Comparison of ENCODE assay signal across 10 cellular contexts in the genomic region with DNA sequence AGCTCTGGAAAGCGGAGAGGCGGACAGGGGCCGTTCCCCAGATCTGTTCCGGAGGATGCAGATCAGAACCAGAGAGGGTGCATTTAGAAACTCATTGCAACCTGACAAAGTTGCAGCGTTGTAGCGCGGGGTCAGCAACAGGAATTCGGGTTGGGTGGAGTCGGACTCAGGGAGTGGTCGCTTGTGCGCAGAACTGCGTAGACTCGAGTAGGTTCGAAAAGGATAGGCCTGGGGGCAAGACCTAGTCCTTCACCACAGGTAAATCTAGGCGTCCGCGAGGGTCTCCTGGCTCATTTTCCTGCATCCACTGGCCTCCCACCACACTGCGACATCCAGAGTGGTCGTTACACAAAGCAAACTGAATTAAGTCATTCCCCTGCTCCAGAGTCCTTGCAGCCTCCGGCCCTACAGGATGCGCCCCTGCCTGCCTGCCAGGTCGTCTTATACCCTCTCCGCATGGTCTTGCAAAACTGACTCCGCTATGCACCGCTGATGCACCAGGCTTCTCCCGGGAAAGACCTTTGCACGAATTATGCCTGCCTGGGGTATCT. TPM values are rescaled to one million over a fixed set of nuclear protein-coding genes. Genes with fewer than 3 reads are reported as not detected.
DNase-seq lines count a peak whose midpoint lies in the region; ATAC-seq and TF ChIP-seq lines count a peak whose summit lies in the region.
"Had no signal": no experiment of that assay in that cellular context is flagged by ENCODE, and none has a peak within 500 bp of the region (broad histone marks: within the 10 kb centered on the region; RNA-seq: fewer than 3 reads in every experiment).

No MANE protein-coding gene starts in this region.

- DNase-seq in activated B cell treated with CpG ODN at 0.5 μM for 24 hours, result no peak
- DNase-seq in fibroblast of pulmonary artery (ENCODE audit: low read depth), result no peak
- DNase-seq in osteocyte (ENCODE audit: extremely low spot score, unreplicated experiment), result no peak
- DNase-seq in SW480 (ENCODE audit: low spot score), result no peak
- DNase-seq in NCI-H1092 treated with DMSO at 0.1 percent for 48 hours (lab: John Stamatoyannopoulos, UW), result no peak
- DNase-seq: NCI-H1048 had no signal

- H3K36me3 ChIP-seq in ES-I3 (ENCODE audit: insufficient read depth, low read length), result no peaks in the 10 kb centered on the region

- H3K9me3 Mint-ChIP-seq in activated B cell treated with CpG ODN at 0.5 μM for 24 hours, result peaks cover 4% of the 10 kb centered on the region
- peaks cover 14% of the 10 kb centered on the region for H3K9me3 Mint-ChIP-seq in osteocyte (ENCODE audit: unreplicated experiment)

- peak overlapping the region; percentile 77 for H3K9ac ChIP-seq in ES-I3 (ENCODE audit: low read depth, low read length)

- H3K9me3 ChIP-seq in ES-I3 (ENCODE audit: control insufficient read depth, insufficient read depth, low read length), result no peaks in the 10 kb centered on the region

- no peaks in the 10 kb centered on the region for H3K36me3 Mint-ChIP-seq in activated B cell treated with CpG ODN at 0.5 μM for 24 hours (ENCODE audit: low read depth)
- peaks cover 2% of the 10 kb centered on the region for H3K36me3 Mint-ChIP-seq in osteocyte (ENCODE audit: unreplicated experiment)

- peaks cover 18% of the 10 kb centered on the region for H3K4me1 Mint-ChIP-seq in activated B cell treated with CpG ODN at 0.5 μM for 24 hours
- peaks cover 40% of the 10 kb centered on the region for H3K4me1 Mint-ChIP-seq in osteocyte (ENCODE audit: unreplicated experiment)

- intact Hi-C loops in activated B cell treated with CpG ODN at 0.5 μM for 24 hours (cut with micrococcal nuclease), result loop anchor here (1.0 to 5.0 kb wide), 5 partner anchors 49 to 965 kb away; a partner anchor contains a TSS

- H3K27me3 Mint-ChIP-seq in activated B cell treated with CpG ODN at 0.5 μM for 24 hours (peaks cover 55% of the 10 kb centered on the region), osteocyte (ENCODE audit: unreplicated experiment) (no peaks in the 10 kb centered on the region)

- TF ChIP-seq CTCF in activated B cell treated with CpG ODN at 0.5 μM for 24 hours (IDR thresholded peaks at IDR 0.05) (no peak), fibroblast of pulmonary artery (IDR thresholded peaks at IDR 0.05; ENCODE audit: low read length, missing control alignments) (no peak), osteocyte (IDR thresholded peaks at IDR 0.05) (no peak)

- no peaks in the 10 kb centered on the region for H3K4me1 ChIP-seq in ES-I3 (ENCODE audit: insufficient read depth, low read length)

- ATAC-seq in activated B cell treated with CpG ODN at 0.5 μM for 24 hours (ENCODE audit: low read depth), result no peak
- ATAC-seq in GM21717 (IDR thresholded peaks at IDR 0.05; ENCODE audit: unreplicated experiment), result no peak
- ATAC-seq in GM21390 (IDR thresholded peaks at IDR 0.05; ENCODE audit: unreplicated experiment), result no peak
- ATAC-seq: Panc1 had no signal

- H3K27ac Mint-ChIP-seq in activated B cell treated with CpG ODN at 0.5 μM for 24 hours (no peak overlapping the region), osteocyte (ENCODE audit: unreplicated experiment) (no peak overlapping the region)

- peak overlapping the region; percentile 53 for H3K4me3 ChIP-seq in fibroblast of pulmonary artery (replicated peaks; ENCODE audit: low read depth, low read length)

- H3K4me3 Mint-ChIP-seq in activated B cell treated with CpG ODN at 0.5 μM for 24 hours (peak overlapping the region; percentile 78), osteocyte (ENCODE audit: unreplicated experiment) (peak overlapping the region; percentile 70)

- CTCF ChIA-PET in activated B cell treated with CpG ODN at 0.5 μM for 24 hours (lab: Charles Lee), result interaction anchor here (0.7 to 1.5 kb wide), 12 partner anchors 10 to 771 kb away, joined by 3 to 11 read pairs (median 3); no protein-coding TSS in a partner anchor

- POLR2A ChIA-PET in activated B cell treated with CpG ODN at 0.5 μM for 24 hours (lab: Charles Lee), result interaction anchor here (1.5 kb wide), 1 partner anchor 344 kb away, joined by 15 read pairs; a partner anchor contains a TSS

RNA-seq across cellular contexts. Expression of a gene that starts 4.7 kb away (rescaled TPM):
- total RNA-seq in activated B cell treated with CpG ODN at 0.5 μM for 24 hours (26.8 and 29.9 TPM in 2 replicates), osteocyte (37.3 and 39.5 TPM in 2 replicates)
